In the genomic region with DNA sequence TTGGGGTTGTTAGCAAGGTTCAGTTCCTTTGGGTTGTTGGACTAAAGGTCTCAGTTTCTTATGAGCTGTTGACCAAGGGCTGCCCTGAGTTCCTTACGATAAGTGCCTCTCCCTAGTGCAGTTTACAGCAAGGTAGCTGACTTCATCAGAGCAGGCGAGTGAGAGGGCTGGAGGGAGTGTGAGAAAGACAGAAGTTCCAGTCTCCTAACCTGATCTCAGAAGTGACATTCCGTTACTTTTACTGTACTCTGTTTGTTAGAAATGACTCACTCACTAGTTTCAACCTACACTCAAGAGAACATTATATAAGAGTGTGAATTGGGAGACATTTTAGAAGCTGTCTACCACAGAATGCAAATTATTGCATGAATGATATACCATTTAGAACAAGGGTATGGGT, we compare ENCODE assay signal across 17 cellular contexts. TPM values are rescaled to one million over a fixed set of nuclear protein-coding genes. Genes with fewer than 3 reads are reported as not detected.
"Had no signal": no experiment of that assay in that cellular context is flagged by ENCODE, and none has a peak within 500 bp of the region (broad histone marks: within the 10 kb centered on the region; RNA-seq: fewer than 3 reads in every experiment).

No MANE protein-coding gene starts in this region.

- ATAC-seq: left lung, T-cell had no signal

- H3K27ac ChIP-seq: esophagus squamous epithelium, left lung, stomach, thyroid gland, uterus had no signal

- H3K36me3 ChIP-seq: esophagus squamous epithelium, left lung, stomach, thyroid gland, uterus had no signal

- H3K27me3 ChIP-seq: left lung, thyroid gland, uterus had no signal

- H3K4me3 Mint-ChIP-seq: activated CD4-positive, alpha-beta memory T cell treated with anti-CD3 and anti-CD28 coated beads, Interleukin-2, amount 10 ng/mL, durations not matched to agents 7 days and 5 days; T-cell had no signal

- H3K27ac Mint-ChIP-seq: activated CD4-positive, alpha-beta memory T cell treated with anti-CD3 and anti-CD28 coated beads, Interleukin-2, amount 10 ng/mL, durations not matched to agents 7 days and 5 days; T-cell had no signal

- H3K4me3 ChIP-seq: esophagus squamous epithelium, left lung, stomach, thyroid gland, uterus had no signal

- DNase-seq: activated CD4-positive, alpha-beta memory T cell treated with anti-CD3 and anti-CD28 coated beads, Interleukin-2, amount 10 ng/mL, durations not matched to agents 7 days and 5 days; activated CD4-positive, alpha-beta T cell treated with anti-CD3 and anti-CD28 coated beads for 1 hour; activated naive CD4-positive, alpha-beta T cell treated with Interleukin-2 at 50 U/mL for 16 hours; amniotic stem cell; esophagus squamous epithelium; foreskin melanocyte; left lung; mesendoderm; stimulated activated CD4-positive, alpha-beta T cell treated with anti-CD3 and anti-CD28 coated beads, Interleukin-12 subunit alpha, Interleukin-12 subunit beta, amount 100 ng/mL, for 4 hours; stimulated activated CD4-positive, alpha-beta T cell treated with anti-CD3 and anti-CD28 coated beads, Interleukin-4, amount 100 ng/mL, for 1 hour; stimulated activated CD8-positive, alpha-beta memory T cell treated with anti-CD3 and anti-CD28 coated beads, Interleukin-4, amount 100 ng/mL, for 48 hours; stomach; T-cell; T1000; thyroid gland; uterus had no signal

- H3K4me1 Mint-ChIP-seq: T-cell had no signal

- H3K4me1 ChIP-seq: esophagus squamous epithelium, left lung, stomach, thyroid gland, uterus had no signal

- H3K9me3 ChIP-seq: esophagus squamous epithelium, left lung, thyroid gland, uterus had no signal

RNA-seq across cellular contexts. Expression of a gene that starts 21.2 kb away (rescaled TPM):
- total RNA-seq: esophagus squamous epithelium, T-cell, thyroid gland had no signal
- polyA plus RNA-seq: neural cell, stomach had no signal
